In the genomic region with DNA sequence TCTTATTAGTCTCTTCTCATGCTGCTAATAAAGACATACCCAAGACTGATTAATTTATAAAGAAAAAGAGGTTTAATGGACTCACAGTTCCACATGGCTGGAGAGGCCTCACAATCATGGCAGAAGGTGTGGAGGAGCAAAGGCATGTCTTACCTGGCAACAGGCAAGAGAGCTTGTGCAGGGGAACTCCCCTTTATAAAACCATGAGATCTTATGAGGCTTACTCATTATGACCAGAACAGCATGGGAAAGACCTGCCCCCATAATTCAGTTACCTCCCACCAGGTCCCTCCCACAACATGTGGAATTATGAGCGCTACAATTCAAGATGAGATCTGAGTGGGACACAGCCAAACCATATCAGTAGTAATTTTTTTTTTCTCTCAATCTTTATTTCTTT, we compare ENCODE assay signal across 3 cellular contexts. TPM values are rescaled to one million over a fixed set of nuclear protein-coding genes. Genes with fewer than 3 reads are reported as not detected.
"Had no signal": no experiment of that assay in that cellular context is flagged by ENCODE, and none has a peak within 500 bp of the region (broad histone marks: within the 10 kb centered on the region; RNA-seq: fewer than 3 reads in every experiment).

No MANE protein-coding gene starts in this region.

RNA-seq across cellular contexts. Expression of gene SYT14, which starts 33.2 kb away (rescaled TPM):
- total RNA-seq: subcutaneous adipose tissue, thoracic aorta, upper lobe of left lung had no signal
